ENCODE assay signal across 28 cellular contexts in genomic region chr7:133642907-133643306, GRCh38.
"Had no signal": no experiment of that assay in that cellular context is flagged by ENCODE, and none has a peak within 500 bp of the region (broad histone marks: within the 10 kb centered on the region; RNA-seq: fewer than 3 reads in every experiment).

No MANE protein-coding gene starts in this region.

- FAIRE-seq: kidney, urothelium cell line had no signal

- H3K27me3 ChIP-seq: left lung, neural progenitor cell, neutrophil, right atrium auricular region, right lobe of liver, transverse colon, upper lobe of left lung had no signal

- H3K4me3 ChIP-seq: left lung, lower lobe of right lung, neural progenitor cell, psoas muscle, right atrium auricular region, right lobe of liver, smooth muscle cell, transverse colon, upper lobe of left lung had no signal

- H3K36me3 ChIP-seq: left lung, lower lobe of right lung, neural progenitor cell, neutrophil, right atrium auricular region, right lobe of liver, transverse colon, upper lobe of left lung had no signal

- H3K27ac ChIP-seq: left lung, lower lobe of right lung, neural progenitor cell, neutrophil, parathyroid adenoma, psoas muscle, right atrium auricular region, right lobe of liver, transverse colon, upper lobe of left lung had no signal

- ATAC-seq: left colon; left lung; lower lobe of right lung; natural killer cell; psoas muscle; right lobe of liver; stimulated activated memory B cell treated with anti-CD40 and anti-IgM and Interleukin-4, amounts not matched to agents 10 μg/mL and 1 μg/mL and 100 μg/mL, for 72 hours; stimulated activated naive CD8-positive, alpha-beta T cell treated with anti-CD3 and anti-CD28 coated beads, Interleukin-15, amount 100 ng/mL, for 72 hours had no signal

- H3K9me3 ChIP-seq: left lung, neutrophil, psoas muscle, right lobe of liver, transverse colon, upper lobe of left lung had no signal

- H3K4me1 ChIP-seq: neural progenitor cell, parathyroid adenoma, psoas muscle, right atrium auricular region, right lobe of liver had no signal

- DNase-seq: hippocampal formation; kidney; left colon; left lung; lower lobe of right lung; mesendoderm; naive B cell; natural killer cell; nephron progenitor cell; occipital lobe; psoas muscle; right lobe of liver; stimulated activated CD4-positive, alpha-beta T cell treated with anti-CD3 and anti-CD28 coated beads, Interleukin-1b, Interleukin-23, amount 100 ng/mL, for 48 hours; stimulated activated CD4-positive, alpha-beta T cell treated with anti-CD3 and anti-CD28 coated beads, Interleukin-2, amount 100 ng/mL, for 48 hours; stimulated activated CD4-positive, alpha-beta T cell treated with anti-CD3 and anti-CD28 coated beads, Interleukin-4, amount 100 ng/mL, for 4 hours; stimulated activated CD8-positive, alpha-beta memory T cell treated with anti-CD3 and anti-CD28 coated beads, Interleukin-4, amount 100 ng/mL, for 48 hours; stimulated activated naive CD4-positive, alpha-beta T cell treated with Interleukin-2 at 50 U/mL for 16 hours; stimulated activated naive CD8-positive, alpha-beta T cell treated with anti-CD3 and anti-CD28 coated beads, Interleukin-15, amount 100 ng/mL, for 72 hours; substantia nigra; transverse colon; upper lobe of left lung had no signal
